11 cellular contexts compared by ENCODE assay signal in genomic region chr14:30389134-30389900, GRCh38.
DNase-seq lines count a peak whose midpoint lies in the region; ATAC-seq, FAIRE-seq and TF ChIP-seq lines count a peak whose summit lies in the region.
"Had no signal": no experiment of that assay in that cellular context is flagged by ENCODE, and none has a peak within 500 bp of the region (broad histone marks: within the 10 kb centered on the region; RNA-seq: fewer than 3 reads in every experiment).

No MANE protein-coding gene starts in this region.

- H3K9ac ChIP-seq in GM23248: no peak overlapping the region

- in situ Hi-C loops in GM23248 (cut with MboI): no loop called here

- H3K9me3 ChIP-seq in GM23248 (ENCODE audit: low read depth) (no peaks in the 10 kb centered on the region), small intestine (ENCODE audit: control insufficient read depth, low read depth) (no peaks in the 10 kb centered on the region)

- no peak for FAIRE-seq in small intestine (lab: Jason Lieb, UNC)

- H3F3A ChIP-seq in GM23248 (ENCODE audit: insufficient read depth): no peaks in the 10 kb centered on the region

- no peaks in the 10 kb centered on the region for H4K20me1 ChIP-seq in GM23248 (ENCODE audit: insufficient read depth)

- no peak overlapping the region for H2AFZ ChIP-seq in GM23248

- ATAC-seq in HG03196 (IDR thresholded peaks at IDR 0.05; ENCODE audit: unreplicated experiment): no peak
- ATAC-seq in GM19395 (IDR thresholded peaks at IDR 0.05; ENCODE audit: unreplicated experiment): no peak
- ATAC-seq: Panc1 had no signal

- intact Hi-C loops in posterior cingulate gyrus (cut with DNase I): no loop called here

- TF ChIP-seq CTCF in fibroblast of the aortic adventitia (IDR thresholded peaks at IDR 0.05; ENCODE audit: insufficient read depth, low read length): no peak

- 11 to 19% methylated on average over 6 of the region's 6 CpGs for WGBS in GM23248 (ENCODE audit: low coverage in 1 of 2, low lambda C conversion rate in 2 of 2, missing lambda C conversion rate in 2 of 2), 2 experiments
- 74 to 80% (median 78%) methylated on average over 6 of the region's 6 CpGs for WGBS in small intestine, 3 donors

- H3K27ac ChIP-seq in GM23248 (no peak overlapping the region), small intestine (ENCODE audit: low read depth in 1 of 2, low read length in 1 of 2) (no peak overlapping the region)
- H3K27ac ChIP-seq: HL-60 had no signal

- H3K4me3 ChIP-seq in GM23248: no peak overlapping the region
- no peak overlapping the region for H3K4me3 ChIP-seq in fibroblast of the aortic adventitia (ENCODE audit: low read depth, low read length)
- H3K4me3 ChIP-seq in small intestine (ENCODE audit: low read depth in 1 of 2, low read length in 2 of 2): no peak overlapping the region

- no peaks in the 10 kb centered on the region for H3K9me2 ChIP-seq in GM23248 (ENCODE audit: insufficient read depth)

- H3K4me1 ChIP-seq in GM23248 (ENCODE audit: insufficient read depth) (no peaks in the 10 kb centered on the region), small intestine (ENCODE audit: control insufficient read depth in 2 of 2, insufficient read depth in 1 of 2, low read depth in 1 of 2, low read length in 1 of 2) (no peaks in the 10 kb centered on the region)

- H3K27me3 ChIP-seq in GM23248 (replicated peaks; ENCODE audit: insufficient read depth) (peaks cover 17% of the 10 kb centered on the region), small intestine (ENCODE audit: control insufficient read depth in 2 of 2, insufficient read depth in 2 of 2, low read length in 2 of 2) (no peaks in the 10 kb centered on the region)

- H3K36me3 ChIP-seq in GM23248 (ENCODE audit: low read depth) (no peaks in the 10 kb centered on the region), small intestine (ENCODE audit: control insufficient read depth in 2 of 2, insufficient read depth in 2 of 2, low read length in 2 of 2) (no peaks in the 10 kb centered on the region)

- peak; percentile 49 for DNase-seq in GM23248
- peak; percentile 7 for DNase-seq in RPMI8226
- peak; percentile 4 for DNase-seq in fibroblast of the aortic adventitia (ENCODE audit: low read depth)
- peak; percentile 16 to 89 (median 53) for DNase-seq in posterior cingulate gyrus
- no peak for DNase-seq in small intestine
- DNase-seq in NCI-H526 (lab: John Stamatoyannopoulos, UW): no peak
- DNase-seq: NCI-H1436 treated with DMSO at 0.1 percent for 48 hours had no signal

- H3K4me2 ChIP-seq in GM23248 (ENCODE audit: unreplicated experiment): no peak overlapping the region

- no peaks in the 10 kb centered on the region for H3K79me2 ChIP-seq in GM23248 (ENCODE audit: insufficient read depth)

Comparison
In these comparisons a context has a peak if more than half of its experiments do, and no peak if none do; other contexts are left out.
1. DNase-seq: peak in GM23248 (single experiment), RPMI8226 (single experiment), fibroblast of the aortic adventitia (single experiment) and posterior cingulate gyrus (10 of 10); none in small intestine (single experiment) and NCI-H526 (0 of 2).